In the genomic region with DNA sequence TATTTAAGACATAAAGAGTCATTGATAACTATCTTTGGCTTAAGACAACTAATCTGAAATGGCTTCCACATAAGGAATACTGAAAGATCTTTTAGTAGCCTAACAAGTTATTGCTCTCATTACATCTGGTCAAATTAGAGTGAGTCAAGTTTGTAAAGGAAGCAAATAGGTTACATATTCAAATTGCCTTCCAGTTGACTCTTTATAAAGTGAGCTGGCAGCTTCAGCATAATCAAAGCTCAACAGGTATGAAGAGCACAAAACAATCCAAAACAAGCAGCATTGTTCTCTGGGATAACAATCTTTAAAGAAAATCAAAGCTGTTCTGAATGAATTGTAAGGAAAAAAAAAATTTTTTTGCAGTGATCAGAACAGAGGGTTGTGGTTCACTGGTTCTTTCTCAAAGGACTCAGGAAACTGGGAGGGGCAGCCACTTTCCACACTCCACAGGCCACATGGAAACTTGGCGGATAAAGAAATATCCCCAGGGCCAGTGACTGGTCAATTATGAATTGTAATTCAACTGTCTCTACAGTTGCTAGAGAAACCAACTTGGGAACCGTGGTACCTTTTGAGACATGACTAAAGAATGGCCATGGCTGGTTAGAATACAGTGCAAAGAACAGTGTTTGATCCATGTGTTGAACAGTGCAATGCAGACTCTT, we compare ENCODE assay signal across 2 cellular contexts.
TF ChIP-seq lines count a peak whose summit lies in the region.

No MANE protein-coding gene starts in this region.

TF ChIP-seq in GM23338, 12 proteins besides CTCF, POLR2A, EP300 and RAD21 (continued from another document):
- TF ChIP-seq REST (IDR thresholded peaks at IDR 0.05; ENCODE audit: unreplicated experiment): no peak
- TF ChIP-seq CREB1 (CRISPR knock-in tag; IDR thresholded peaks at IDR 0.05; ENCODE audit: low read depth): no peak
- no peak for TF ChIP-seq JUNB (IDR thresholded peaks at IDR 0.05; ENCODE audit: unreplicated experiment)
- TF ChIP-seq, protein P1, sequence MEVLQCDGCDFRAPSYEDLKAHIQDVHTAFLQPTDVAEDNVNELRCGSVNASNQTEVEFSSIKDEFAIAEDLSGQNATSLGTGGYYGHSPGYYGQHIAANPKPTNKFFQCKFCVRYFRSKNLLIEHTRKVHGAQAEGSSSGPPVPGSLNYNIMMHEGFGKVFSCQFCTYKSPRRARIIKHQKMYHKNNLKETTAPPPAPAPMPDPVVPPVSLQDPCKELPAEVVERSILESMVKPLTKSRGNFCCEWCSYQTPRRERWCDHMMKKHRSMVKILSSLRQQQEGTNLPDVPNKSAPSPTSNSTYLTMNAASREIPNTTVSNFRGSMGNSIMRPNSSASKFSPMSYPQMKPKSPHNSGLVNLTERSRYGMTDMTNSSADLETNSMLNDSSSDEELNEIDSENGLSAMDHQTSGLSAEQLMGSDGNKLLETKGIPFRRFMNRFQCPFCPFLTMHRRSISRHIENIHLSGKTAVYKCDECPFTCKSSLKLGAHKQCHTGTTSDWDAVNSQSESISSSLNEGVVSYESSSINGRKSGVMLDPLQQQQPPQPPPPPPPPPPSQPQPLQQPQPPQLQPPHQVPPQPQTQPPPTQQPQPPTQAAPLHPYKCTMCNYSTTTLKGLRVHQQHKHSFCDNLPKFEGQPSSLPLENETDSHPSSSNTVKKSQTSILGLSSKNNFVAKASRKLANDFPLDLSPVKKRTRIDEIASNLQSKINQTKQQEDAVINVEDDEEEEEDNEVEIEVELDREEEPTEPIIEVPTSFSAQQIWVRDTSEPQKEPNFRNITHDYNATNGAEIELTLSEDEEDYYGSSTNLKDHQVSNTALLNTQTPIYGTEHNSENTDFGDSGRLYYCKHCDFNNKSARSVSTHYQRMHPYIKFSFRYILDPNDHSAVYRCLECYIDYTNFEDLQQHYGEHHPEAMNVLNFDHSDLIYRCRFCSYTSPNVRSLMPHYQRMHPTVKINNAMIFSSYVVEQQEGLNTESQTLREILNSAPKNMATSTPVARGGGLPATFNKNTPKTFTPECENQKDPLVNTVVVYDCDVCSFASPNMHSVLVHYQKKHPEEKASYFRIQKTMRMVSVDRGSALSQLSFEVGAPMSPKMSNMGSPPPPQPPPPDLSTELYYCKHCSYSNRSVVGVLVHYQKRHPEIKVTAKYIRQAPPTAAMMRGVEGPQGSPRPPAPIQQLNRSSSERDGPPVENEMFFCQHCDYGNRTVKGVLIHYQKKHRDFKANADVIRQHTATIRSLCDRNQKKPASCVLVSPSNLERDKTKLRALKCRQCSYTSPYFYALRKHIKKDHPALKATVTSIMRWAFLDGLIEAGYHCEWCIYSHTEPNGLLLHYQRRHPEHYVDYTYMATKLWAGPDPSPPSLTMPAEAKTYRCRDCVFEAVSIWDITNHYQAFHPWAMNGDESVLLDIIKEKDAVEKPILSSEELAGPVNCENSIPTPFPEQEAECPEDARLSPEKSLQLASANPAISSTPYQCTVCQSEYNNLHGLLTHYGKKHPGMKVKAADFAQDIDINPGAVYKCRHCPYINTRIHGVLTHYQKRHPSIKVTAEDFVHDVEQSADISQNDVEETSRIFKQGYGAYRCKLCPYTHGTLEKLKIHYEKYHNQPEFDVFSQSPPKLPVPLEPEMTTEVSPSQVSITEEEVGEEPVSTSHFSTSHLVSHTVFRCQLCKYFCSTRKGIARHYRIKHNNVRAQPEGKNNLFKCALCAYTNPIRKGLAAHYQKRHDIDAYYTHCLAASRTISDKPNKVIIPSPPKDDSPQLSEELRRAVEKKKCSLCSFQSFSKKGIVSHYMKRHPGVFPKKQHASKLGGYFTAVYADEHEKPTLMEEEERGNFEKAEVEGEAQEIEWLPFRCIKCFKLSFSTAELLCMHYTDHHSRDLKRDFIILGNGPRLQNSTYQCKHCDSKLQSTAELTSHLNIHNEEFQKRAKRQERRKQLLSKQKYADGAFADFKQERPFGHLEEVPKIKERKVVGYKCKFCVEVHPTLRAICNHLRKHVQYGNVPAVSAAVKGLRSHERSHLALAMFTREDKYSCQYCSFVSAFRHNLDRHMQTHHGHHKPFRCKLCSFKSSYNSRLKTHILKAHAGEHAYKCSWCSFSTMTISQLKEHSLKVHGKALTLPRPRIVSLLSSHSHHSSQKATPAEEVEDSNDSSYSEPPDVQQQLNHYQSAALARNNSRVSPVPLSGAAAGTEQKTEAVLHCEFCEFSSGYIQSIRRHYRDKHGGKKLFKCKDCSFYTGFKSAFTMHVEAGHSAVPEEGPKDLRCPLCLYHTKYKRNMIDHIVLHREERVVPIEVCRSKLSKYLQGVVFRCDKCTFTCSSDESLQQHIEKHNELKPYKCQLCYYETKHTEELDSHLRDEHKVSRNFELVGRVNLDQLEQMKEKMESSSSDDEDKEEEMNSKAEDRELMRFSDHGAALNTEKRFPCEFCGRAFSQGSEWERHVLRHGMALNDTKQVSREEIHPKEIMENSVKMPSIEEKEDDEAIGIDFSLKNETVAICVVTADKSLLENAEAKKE (CRISPR knock-in tag; IDR thresholded peaks at IDR 0.05): no peak
- TF ChIP-seq EZH2 (IDR thresholded peaks at IDR 0.05; ENCODE audit: low read depth, unreplicated experiment): no peak
- no peak for TF ChIP-seq ZNF114 (CRISPR knock-in tag; IDR thresholded peaks at IDR 0.05)

TF ChIP-seq in WTC11, 78 proteins besides CTCF, POLR2A, EP300 and RAD21 (continued from another document):
- TF ChIP-seq, protein P2, sequence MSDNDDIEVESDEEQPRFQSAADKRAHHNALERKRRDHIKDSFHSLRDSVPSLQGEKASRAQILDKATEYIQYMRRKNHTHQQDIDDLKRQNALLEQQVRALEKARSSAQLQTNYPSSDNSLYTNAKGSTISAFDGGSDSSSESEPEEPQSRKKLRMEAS (CRISPR knock-in tag; IDR thresholded peaks at IDR 0.05): no peak
- TF ChIP-seq STAT6 (CRISPR knock-in tag; conservative IDR thresholded peaks at IDR 0.05; ENCODE audit: low read depth): no peak
- TF ChIP-seq PREB (CRISPR knock-in tag; IDR thresholded peaks at IDR 0.05; ENCODE audit: borderline replicate concordance): no peak
- no peak for TF ChIP-seq GABPB1 (CRISPR knock-in tag; IDR thresholded peaks at IDR 0.05)
- TF ChIP-seq ZNF396 (CRISPR knock-in tag; IDR thresholded peaks at IDR 0.05; ENCODE audit: borderline replicate concordance): no peak
- no peak for TF ChIP-seq RELA (CRISPR knock-in tag; IDR thresholded peaks at IDR 0.05; ENCODE audit: borderline replicate concordance)
